8 cellular contexts compared by ENCODE assay signal in genomic region chr10:87861566-87861952, GRCh38. TPM values are rescaled to one million over a fixed set of nuclear protein-coding genes. Genes with fewer than 3 reads are reported as not detected.
DNase-seq lines count a peak whose midpoint lies in the region; ATAC-seq and TF ChIP-seq lines count a peak whose summit lies in the region.

No MANE protein-coding gene starts in this region.

- TSS peak; percentile 73 for BruUV-seq in HCT116 (replicated peaks; lab: Mats Ljungman, UMichigan)

- no peaks in the 10 kb centered on the region for H3K36me3 ChIP-seq in HCT116 (ENCODE audit: control insufficient read depth in 1 of 2, insufficient read depth in 2 of 2, low read length in 2 of 2)
- H3K36me3 ChIP-seq in skeletal muscle tissue (ENCODE audit: control insufficient read depth in 3 of 3, insufficient read depth in 3 of 3, low read length in 3 of 3): no peaks in the 10 kb centered on the region

- POLR2A ChIA-PET in HCT116 (lab: Charles Lee): interaction anchor here (1.0 to 2.8 kb wide), 7 partner anchors 8 to 527 kb away, joined by 3 to 16 read pairs (median 12); partner anchors contain the start of gene ATAD1

- H3K4me3 ChIP-seq in HCT116 (replicated peaks in 1 of 2; ENCODE audit: low read depth in 1 of 2, low read length in 2 of 2) (peak overlapping the region; percentile 84 to 93), skeletal muscle tissue (ENCODE audit: low read length in 3 of 3) (peak overlapping the region; percentile 97 to 99 (median 99))

- no peak for TF ChIP-seq RAD21 in HCT116 (IDR thresholded peaks at IDR 0.05; ENCODE audit: low read depth)

- no peak for TF ChIP-seq POLR2A in HCT116 (IDR thresholded peaks at IDR 0.05; ENCODE audit: borderline replicate concordance, extremely low read depth, insufficient read depth, insufficient read length)

- peak overlapping the region; percentile 71 for H2AFZ ChIP-seq in HCT116 (ENCODE audit: low read depth, low read length, poor library complexity, severe bottlenecking)

- peaks cover 0 to 4% (median 0%) of the 10 kb centered on the region in 3 donors for H3K36me3 Mint-ChIP-seq in immature natural killer cell

- H3K4me1 Mint-ChIP-seq in immature natural killer cell: peaks cover 41 to 44% of the 10 kb centered on the region in 2 donors

- peak overlapping the region; percentile 96 to 100 (median 98) for H3K4me3 Mint-ChIP-seq in immature natural killer cell

- TF ChIP-seq CTCF in GM12873 (IDR thresholded peaks at IDR 0.05; ENCODE audit: insufficient read depth, low read depth, low read length, missing control alignments) (peak; percentile 22), HCT116 (IDR thresholded peaks at IDR 0.05 in 2 of 3, conservative IDR thresholded peaks at IDR 0.05 in 1 of 3; ENCODE audit: borderline replicate concordance in 1 of 3, insufficient read depth in 1 of 3, low read depth in 2 of 3, low read length in 2 of 3) (no peak)

- H3K27ac Mint-ChIP-seq in immature natural killer cell: peak overlapping the region; percentile 87 to 96 (median 94)

- no peak for ATAC-seq in HCT116

- in situ Hi-C loops in T47D (cut with HindIII; ENCODE audit: low pct_unique_long_range_greater_than_20kb, low sequenced_read_pairs): loop anchor here (25.0 kb wide), 1 partner anchor 251 kb away; no protein-coding TSS in a partner anchor

- no peaks in the 10 kb centered on the region for H3K9me3 Mint-ChIP-seq in immature natural killer cell

- H3K27me3 ChIP-seq in HCT116 (ENCODE audit: insufficient read depth, low read length): no peaks in the 10 kb centered on the region
- H3K27me3 ChIP-seq in skeletal muscle tissue (ENCODE audit: control insufficient read depth in 3 of 3, insufficient read depth in 3 of 3, low read length in 3 of 3): no peaks in the 10 kb centered on the region

- peak overlapping the region; percentile 94 for H3K27ac ChIP-seq in HCT116 (ENCODE audit: low read depth, low read length)
- H3K27ac ChIP-seq in skeletal muscle tissue (ENCODE audit: low read depth, low read length): peak overlapping the region; percentile 84

- peaks cover 18 to 36% (median 29%) of the 10 kb centered on the region in 3 donors for H3K27me3 Mint-ChIP-seq in immature natural killer cell (ENCODE audit: low read depth in 3 of 3)

- intact Hi-C loops in HCT116 (cut with micrococcal nuclease): loop anchor here (5.0 kb wide), 1 partner anchor 204 kb away; the partner anchor contains the start of gene PAPSS2

- H3K9me3 ChIP-seq in HCT116 (ENCODE audit: control insufficient read depth in 1 of 2, insufficient read depth in 1 of 2, low read depth in 1 of 2, low read length in 2 of 2): no peaks in the 10 kb centered on the region
- no peaks in the 10 kb centered on the region for H3K9me3 ChIP-seq in skeletal muscle tissue (ENCODE audit: control insufficient read depth in 3 of 3, low read length in 3 of 3)

- RAD21 ChIA-PET in HCT116 (lab: Charles Lee; ENCODE audit: low non-redundant PET in 1 of 2, low total read pairs in 2 of 2, uncharacterized antibody in 2 of 2, unreplicated experiment in 2 of 2): no interaction called here

- peaks cover 31% of the 10 kb centered on the region for H3K79me2 ChIP-seq in HCT116 (ENCODE audit: insufficient read depth, low read length)

- H3K9ac ChIP-seq in HCT116 (ENCODE audit: low read length): peak overlapping the region; percentile 88
- H3K9ac ChIP-seq in skeletal muscle tissue (ENCODE audit: low read depth in 1 of 3, low read length in 3 of 3): peak overlapping the region; percentile 75 to 92 (median 81)

- peaks cover 14 to 26% of the 10 kb centered on the region in 2 experiments; a peak in 3 of 4 replicates for H3K4me1 ChIP-seq in HCT116 (ENCODE audit: control insufficient read depth in 1 of 2, insufficient read depth in 2 of 2, low read length in 2 of 2)
- peaks cover 6 to 32% (median 9%) of the 10 kb centered on the region in 3 donors for H3K4me1 ChIP-seq in skeletal muscle tissue (ENCODE audit: control insufficient read depth in 3 of 3, insufficient read depth in 3 of 3, low read length in 3 of 3)

- no peaks in the 10 kb centered on the region for H3K9me2 ChIP-seq in HCT116 (ENCODE audit: insufficient read depth)

- no peak for DNase-seq in HCT116 (ENCODE audit: low read depth, low spot score)
- DNase-seq in NCI-H748 (lab: John Stamatoyannopoulos, UW; ENCODE audit: unreplicated experiment): peak; percentile 58
- peak; percentile 27 to 68 for DNase-seq in T47D (ENCODE audit: low read depth in 1 of 2, low spot score in 1 of 2)
- no peak for DNase-seq in immature natural killer cell
- DNase-seq in NCI-H1417 treated with DMSO at 0.1 percent for 48 hours (lab: John Stamatoyannopoulos, UW): no peak
- DNase-seq in effector CD4-positive, alpha-beta T cell: no peak

- peaks cover 9% of the 10 kb centered on the region; the same call in 1 of the 2 replicates for H4K20me1 ChIP-seq in HCT116 (ENCODE audit: insufficient read depth)

- CTCF ChIA-PET in HCT116 (lab: Charles Lee): interaction anchor here (2.6 to 3.1 kb wide), 3 partner anchors 11 to 528 kb away, joined by 10 to 20 read pairs (median 12); no protein-coding TSS in a partner anchor

- peak overlapping the region; percentile 97 for H3K4me2 ChIP-seq in HCT116 (ENCODE audit: low read length)

TF ChIP-seq in HCT116, 20 proteins besides CTCF, POLR2A, EP300 and RAD21:
- TF ChIP-seq ZFX (IDR thresholded peaks at IDR 0.05) (no peak), YY1 (IDR thresholded peaks at IDR 0.05; ENCODE audit: extremely low read depth, insufficient replicate concordance, low read depth, low read length) (no peak), SIN3A (IDR thresholded peaks at IDR 0.05; ENCODE audit: low read depth) (no peak), EZH2phosphoT487 (IDR thresholded peaks at IDR 0.05; ENCODE audit: borderline replicate concordance) (no peak), FOSL1 (IDR thresholded peaks at IDR 0.05; ENCODE audit: low read depth) (no peak), EGR1 (IDR thresholded peaks at IDR 0.05; ENCODE audit: low read depth) (no peak), JUND (IDR thresholded peaks at IDR 0.05) (no peak), ZNF274 (IDR thresholded peaks at IDR 0.05; ENCODE audit: low read depth, low read length) (no peak), TCF7L2 (IDR thresholded peaks at IDR 0.05; ENCODE audit: borderline replicate concordance, extremely low read depth, insufficient read depth, insufficient read length) (no peak), ZBTB33 (IDR thresholded peaks at IDR 0.05; ENCODE audit: extremely low read depth, insufficient replicate concordance, low read length) (no peak), CEBPB (IDR thresholded peaks at IDR 0.05; ENCODE audit: low read depth) (no peak), MAX (IDR thresholded peaks at IDR 0.05) (no peak), EZH2 (IDR thresholded peaks at IDR 0.05) (no peak), POLR2AphosphoS5 (IDR thresholded peaks at IDR 0.05; ENCODE audit: low read depth, low read length) (no peak), SRF (IDR thresholded peaks at IDR 0.05; ENCODE audit: low read depth) (no peak), ELF1 (IDR thresholded peaks at IDR 0.05; ENCODE audit: borderline replicate concordance, low read depth) (no peak)

RNA-seq across cellular contexts. Expression of gene KLLN, which starts 1.8 kb away (rescaled TPM):
- total RNA-seq in HCT116 (2021; ENCODE audit: unreplicated experiment) (1.4 TPM), skeletal muscle tissue (under 0.01 TPM)
- 0.37 and 0.51 TPM in 2 replicates for polyA plus RNA-seq in HCT116 (2012)
- under 1 TPM in 2 of 3 donors, not detected in 1; 0.06 to 0.17 TPM for polyA plus RNA-seq in immature natural killer cell

RNA-seq across cellular contexts. Expression of gene PTEN, which starts 1.9 kb away (rescaled TPM):
- total RNA-seq in HCT116 (2021; ENCODE audit: unreplicated experiment) (58.7 TPM), skeletal muscle tissue (76.2 TPM)
- 25.2 and 30.5 TPM in 2 replicates for polyA plus RNA-seq in HCT116 (2012)
- polyA plus RNA-seq in immature natural killer cell: 10 to 100 TPM; 18.0 to 33.5 (median 30.6) TPM

RNA-seq across cellular contexts. Expression of gene ATAD1, which starts 43.5 kb away (rescaled TPM):
- 66.4 TPM for total RNA-seq in HCT116 (2021; ENCODE audit: unreplicated experiment)
- 17.5 and 22.0 TPM in 2 replicates for polyA plus RNA-seq in HCT116 (2012)
- polyA plus RNA-seq in immature natural killer cell: 10 to 100 TPM; 31.2 to 44.0 (median 42.1) TPM
- total RNA-seq in skeletal muscle tissue: 20.4 TPM

Comparison
In these comparisons a context has a peak if more than half of its experiments do, and no peak if none do; other contexts are left out.
1. DNase-seq: peak in NCI-H748 (single experiment) and T47D (2 of 2); none in HCT116 (single experiment), immature natural killer cell (0 of 3), NCI-H1417 treated with DMSO at 0.1 percent for 48 hours (single experiment) and effector CD4-positive, alpha-beta T cell (single experiment).